Comparison of ENCODE assay signal across 8 cellular contexts in genomic region chr19:660793-661426, GRCh38. TPM values are rescaled to one million over a fixed set of nuclear protein-coding genes. Genes with fewer than 3 reads are reported as not detected.
DNase-seq lines count a peak whose midpoint lies in the region; ATAC-seq, FAIRE-seq and TF ChIP-seq lines count a peak whose summit lies in the region.

No MANE protein-coding gene starts in this region.

- TF ChIP-seq EP300 in sigmoid colon (IDR thresholded peaks at IDR 0.05), result no peak

- H3K4me1 ChIP-seq in sigmoid colon, result peaks cover 0 to 77% (median 73%) of the 10 kb centered on the region in 4 donors

- WGBS in sigmoid colon, 2 donors, result 10 to 29% methylated on average over 20 of the region's 20 CpGs

- TF ChIP-seq POLR2A in sigmoid colon (IDR thresholded peaks at IDR 0.05), result no peak

- TF ChIP-seq CTCF in VCaP (conservative IDR thresholded peaks at IDR 0.05) (no peak), foreskin fibroblast (IDR thresholded peaks at IDR 0.05; ENCODE audit: low read depth, low read length) (no peak), sigmoid colon (IDR thresholded peaks at IDR 0.05) (no peak)

- intact Hi-C loops in sigmoid colon (cut with DNase I), result loop anchor here (5.0 kb wide), 1 partner anchor 136 kb away; the partner anchor contains the start of gene PTBP1

- no peaks in the 10 kb centered on the region for H3K27me3 ChIP-seq in sigmoid colon

- no peaks in the 10 kb centered on the region for H3K9me3 ChIP-seq in sigmoid colon

- ATAC-seq in HG03097 (IDR thresholded peaks at IDR 0.05; ENCODE audit: low FRiP score, unreplicated experiment), result no peak

- H3K36me3 ChIP-seq in sigmoid colon, result no peaks in the 10 kb centered on the region

- peak; percentile 67 for FAIRE-seq in GM18507 (lab: Jason Lieb, UNC)

- peak overlapping the region; percentile 94 for H3K27ac ChIP-seq in VCaP
- peak overlapping the region; percentile 96 to 99 (median 96) for H3K27ac ChIP-seq in sigmoid colon

- DNase-seq in GM18507 (ENCODE audit: extremely low spot score, insufficient read length, low read depth) (no peak), foreskin fibroblast (no peak), sigmoid colon (peak; percentile 64), SKM-1 treated with dmso at 0.1 percent for 144 hours (lab: John Stamatoyannopoulos, UW; ENCODE audit: unreplicated experiment) (no peak), NCI-H2107 (lab: John Stamatoyannopoulos, UW) (no peak), ecto neural progenitor cell (ENCODE audit: low spot score) (no peak)

- H3K4me3 ChIP-seq in foreskin fibroblast (ENCODE audit: low read depth in 1 of 2, low read length in 2 of 2) (peak overlapping the region; percentile 82 to 94), sigmoid colon (peak overlapping the region in 3 of 4 donors; percentile 79 to 100 (median 100))

RNA-seq across cellular contexts. Expression of gene RNF126, which starts 2.1 kb away (rescaled TPM):
- total RNA-seq in sigmoid colon, result 10 to 100 TPM; 39.2 to 57.1 (median 55.5) TPM
- polyA plus RNA-seq in sigmoid colon, result 10 to 100 TPM; 33.5 to 58.8 (median 35.4) TPM

RNA-seq across cellular contexts. Expression of gene FSTL3, which starts 15.3 kb away (rescaled TPM):
- 100 to 1,000 TPM in 2 of 4 donors, 10 to 100 TPM in 2; 35.7 to 118 (median 107) TPM for total RNA-seq in sigmoid colon
- 10 to 100 TPM in 1 of 3 donors, 1 to 10 TPM in 2; 1.6 to 17.8 (median 6.0) TPM for polyA plus RNA-seq in sigmoid colon

RNA-seq across cellular contexts. Expression of gene FGF22, which starts 21.2 kb away (rescaled TPM):
- 1 to 10 TPM in 1 of 4 donors, under 1 TPM in 1, not detected in 2; 0.99 to 1.7 TPM for total RNA-seq in sigmoid colon
- polyA plus RNA-seq in sigmoid colon, result under 1 TPM in 1 of 3 donors, not detected in 2; 0.20 TPM

RNA-seq across cellular contexts. Expression of gene POLRMT, which starts 27.6 kb away (rescaled TPM):
- 10 to 100 TPM; 18.2 to 26.3 (median 22.3) TPM for total RNA-seq in sigmoid colon
- polyA plus RNA-seq in sigmoid colon, result 10 to 100 TPM; 16.8 to 63.0 (median 30.3) TPM

RNA-seq across cellular contexts. Expression of gene PRSS57, which starts 34.3 kb away (rescaled TPM):
- not detected for total RNA-seq in sigmoid colon
- polyA plus RNA-seq in sigmoid colon, result under 1 TPM in 1 of 3 donors, not detected in 2; 0.15 TPM
